In genomic region chr9:137366445-137366810, GRCh38 we compare ENCODE assay signal across 1 cellular context.
TF ChIP-seq lines count a peak whose summit lies in the region.

No MANE protein-coding gene starts in this region.

TF ChIP-seq in K562, 482 proteins besides CTCF, POLR2A, EP300 and RAD21 (continued from another document):
- TF ChIP-seq, protein P1, sequence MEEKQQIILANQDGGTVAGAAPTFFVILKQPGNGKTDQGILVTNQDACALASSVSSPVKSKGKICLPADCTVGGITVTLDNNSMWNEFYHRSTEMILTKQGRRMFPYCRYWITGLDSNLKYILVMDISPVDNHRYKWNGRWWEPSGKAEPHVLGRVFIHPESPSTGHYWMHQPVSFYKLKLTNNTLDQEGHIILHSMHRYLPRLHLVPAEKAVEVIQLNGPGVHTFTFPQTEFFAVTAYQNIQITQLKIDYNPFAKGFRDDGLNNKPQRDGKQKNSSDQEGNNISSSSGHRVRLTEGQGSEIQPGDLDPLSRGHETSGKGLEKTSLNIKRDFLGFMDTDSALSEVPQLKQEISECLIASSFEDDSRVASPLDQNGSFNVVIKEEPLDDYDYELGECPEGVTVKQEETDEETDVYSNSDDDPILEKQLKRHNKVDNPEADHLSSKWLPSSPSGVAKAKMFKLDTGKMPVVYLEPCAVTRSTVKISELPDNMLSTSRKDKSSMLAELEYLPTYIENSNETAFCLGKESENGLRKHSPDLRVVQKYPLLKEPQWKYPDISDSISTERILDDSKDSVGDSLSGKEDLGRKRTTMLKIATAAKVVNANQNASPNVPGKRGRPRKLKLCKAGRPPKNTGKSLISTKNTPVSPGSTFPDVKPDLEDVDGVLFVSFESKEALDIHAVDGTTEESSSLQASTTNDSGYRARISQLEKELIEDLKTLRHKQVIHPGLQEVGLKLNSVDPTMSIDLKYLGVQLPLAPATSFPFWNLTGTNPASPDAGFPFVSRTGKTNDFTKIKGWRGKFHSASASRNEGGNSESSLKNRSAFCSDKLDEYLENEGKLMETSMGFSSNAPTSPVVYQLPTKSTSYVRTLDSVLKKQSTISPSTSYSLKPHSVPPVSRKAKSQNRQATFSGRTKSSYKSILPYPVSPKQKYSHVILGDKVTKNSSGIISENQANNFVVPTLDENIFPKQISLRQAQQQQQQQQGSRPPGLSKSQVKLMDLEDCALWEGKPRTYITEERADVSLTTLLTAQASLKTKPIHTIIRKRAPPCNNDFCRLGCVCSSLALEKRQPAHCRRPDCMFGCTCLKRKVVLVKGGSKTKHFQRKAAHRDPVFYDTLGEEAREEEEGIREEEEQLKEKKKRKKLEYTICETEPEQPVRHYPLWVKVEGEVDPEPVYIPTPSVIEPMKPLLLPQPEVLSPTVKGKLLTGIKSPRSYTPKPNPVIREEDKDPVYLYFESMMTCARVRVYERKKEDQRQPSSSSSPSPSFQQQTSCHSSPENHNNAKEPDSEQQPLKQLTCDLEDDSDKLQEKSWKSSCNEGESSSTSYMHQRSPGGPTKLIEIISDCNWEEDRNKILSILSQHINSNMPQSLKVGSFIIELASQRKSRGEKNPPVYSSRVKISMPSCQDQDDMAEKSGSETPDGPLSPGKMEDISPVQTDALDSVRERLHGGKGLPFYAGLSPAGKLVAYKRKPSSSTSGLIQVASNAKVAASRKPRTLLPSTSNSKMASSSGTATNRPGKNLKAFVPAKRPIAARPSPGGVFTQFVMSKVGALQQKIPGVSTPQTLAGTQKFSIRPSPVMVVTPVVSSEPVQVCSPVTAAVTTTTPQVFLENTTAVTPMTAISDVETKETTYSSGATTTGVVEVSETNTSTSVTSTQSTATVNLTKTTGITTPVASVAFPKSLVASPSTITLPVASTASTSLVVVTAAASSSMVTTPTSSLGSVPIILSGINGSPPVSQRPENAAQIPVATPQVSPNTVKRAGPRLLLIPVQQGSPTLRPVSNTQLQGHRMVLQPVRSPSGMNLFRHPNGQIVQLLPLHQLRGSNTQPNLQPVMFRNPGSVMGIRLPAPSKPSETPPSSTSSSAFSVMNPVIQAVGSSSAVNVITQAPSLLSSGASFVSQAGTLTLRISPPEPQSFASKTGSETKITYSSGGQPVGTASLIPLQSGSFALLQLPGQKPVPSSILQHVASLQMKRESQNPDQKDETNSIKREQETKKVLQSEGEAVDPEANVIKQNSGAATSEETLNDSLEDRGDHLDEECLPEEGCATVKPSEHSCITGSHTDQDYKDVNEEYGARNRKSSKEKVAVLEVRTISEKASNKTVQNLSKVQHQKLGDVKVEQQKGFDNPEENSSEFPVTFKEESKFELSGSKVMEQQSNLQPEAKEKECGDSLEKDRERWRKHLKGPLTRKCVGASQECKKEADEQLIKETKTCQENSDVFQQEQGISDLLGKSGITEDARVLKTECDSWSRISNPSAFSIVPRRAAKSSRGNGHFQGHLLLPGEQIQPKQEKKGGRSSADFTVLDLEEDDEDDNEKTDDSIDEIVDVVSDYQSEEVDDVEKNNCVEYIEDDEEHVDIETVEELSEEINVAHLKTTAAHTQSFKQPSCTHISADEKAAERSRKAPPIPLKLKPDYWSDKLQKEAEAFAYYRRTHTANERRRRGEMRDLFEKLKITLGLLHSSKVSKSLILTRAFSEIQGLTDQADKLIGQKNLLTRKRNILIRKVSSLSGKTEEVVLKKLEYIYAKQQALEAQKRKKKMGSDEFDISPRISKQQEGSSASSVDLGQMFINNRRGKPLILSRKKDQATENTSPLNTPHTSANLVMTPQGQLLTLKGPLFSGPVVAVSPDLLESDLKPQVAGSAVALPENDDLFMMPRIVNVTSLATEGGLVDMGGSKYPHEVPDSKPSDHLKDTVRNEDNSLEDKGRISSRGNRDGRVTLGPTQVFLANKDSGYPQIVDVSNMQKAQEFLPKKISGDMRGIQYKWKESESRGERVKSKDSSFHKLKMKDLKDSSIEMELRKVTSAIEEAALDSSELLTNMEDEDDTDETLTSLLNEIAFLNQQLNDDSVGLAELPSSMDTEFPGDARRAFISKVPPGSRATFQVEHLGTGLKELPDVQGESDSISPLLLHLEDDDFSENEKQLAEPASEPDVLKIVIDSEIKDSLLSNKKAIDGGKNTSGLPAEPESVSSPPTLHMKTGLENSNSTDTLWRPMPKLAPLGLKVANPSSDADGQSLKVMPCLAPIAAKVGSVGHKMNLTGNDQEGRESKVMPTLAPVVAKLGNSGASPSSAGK (IDR thresholded peaks at IDR 0.05), result no peak
TF ChIP-seq in K562: peak in this region for 1.
